Comparison of ENCODE assay signal across 2 cellular contexts in the genomic region with DNA sequence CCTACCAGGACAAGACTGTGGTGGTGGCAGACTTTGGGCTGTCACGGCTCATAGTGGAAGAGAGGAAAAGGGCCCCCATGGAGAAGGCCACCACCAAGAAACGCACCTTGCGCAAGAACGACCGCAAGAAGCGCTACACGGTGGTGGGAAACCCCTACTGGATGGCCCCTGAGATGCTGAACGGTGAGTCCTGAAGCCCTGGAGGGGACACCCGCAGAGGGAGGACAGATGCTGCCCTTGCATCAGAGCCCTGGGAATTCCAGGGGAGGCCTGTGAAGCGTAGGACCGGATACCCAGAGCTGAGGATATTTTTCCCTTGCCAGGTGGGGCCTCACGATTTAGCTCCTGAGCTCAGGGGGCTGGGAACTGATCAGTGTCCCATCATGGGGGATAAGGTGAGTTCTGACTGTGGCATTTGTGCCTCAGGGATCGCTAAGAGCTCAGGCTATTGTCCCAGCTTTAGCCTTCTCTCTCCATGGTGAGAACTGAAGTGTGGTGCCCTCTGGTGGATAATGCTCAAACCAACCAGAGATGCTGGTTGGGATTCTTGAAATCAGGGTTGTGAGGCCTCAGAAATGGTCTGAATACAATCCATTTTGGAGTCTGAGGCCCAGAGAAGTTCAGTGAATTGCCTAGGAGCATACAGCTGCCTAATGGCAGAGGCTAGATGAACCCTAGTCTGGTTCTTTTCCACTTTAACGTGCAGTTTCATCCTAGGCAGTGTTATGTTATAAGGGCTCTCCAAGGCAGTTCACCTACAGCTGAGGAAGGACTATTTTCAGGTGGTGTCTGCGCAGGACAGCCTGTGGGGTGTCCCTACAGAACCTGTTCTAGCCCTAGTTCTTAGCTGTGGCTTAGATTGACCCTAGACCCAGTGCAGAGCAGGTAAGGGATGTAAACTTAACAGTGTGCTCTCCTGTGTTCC.
TF ChIP-seq lines count a peak whose summit lies in the region.

No MANE protein-coding gene starts in this region.

TF ChIP-seq in SK-N-SH treated with all-trans-retinoic acid at 6 μM for 48 hours, 23 proteins besides CTCF, POLR2A, EP300 and RAD21 (continued from another document):
- TF ChIP-seq, protein P1, sequence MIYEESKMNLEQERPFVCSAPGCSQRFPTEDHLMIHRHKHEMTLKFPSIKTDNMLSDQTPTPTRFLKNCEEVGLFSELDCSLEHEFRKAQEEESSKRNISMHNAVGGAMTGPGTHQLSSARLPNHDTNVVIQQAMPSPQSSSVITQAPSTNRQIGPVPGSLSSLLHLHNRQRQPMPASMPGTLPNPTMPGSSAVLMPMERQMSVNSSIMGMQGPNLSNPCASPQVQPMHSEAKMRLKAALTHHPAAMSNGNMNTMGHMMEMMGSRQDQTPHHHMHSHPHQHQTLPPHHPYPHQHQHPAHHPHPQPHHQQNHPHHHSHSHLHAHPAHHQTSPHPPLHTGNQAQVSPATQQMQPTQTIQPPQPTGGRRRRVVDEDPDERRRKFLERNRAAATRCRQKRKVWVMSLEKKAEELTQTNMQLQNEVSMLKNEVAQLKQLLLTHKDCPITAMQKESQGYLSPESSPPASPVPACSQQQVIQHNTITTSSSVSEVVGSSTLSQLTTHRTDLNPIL (CRISPR knock-in tag; IDR thresholded peaks at IDR 0.05; ENCODE audit: low read depth) = no peak
- TF ChIP-seq SNAI2 (CRISPR knock-in tag; IDR thresholded peaks at IDR 0.05) = no peak
- TF ChIP-seq, protein P2, sequence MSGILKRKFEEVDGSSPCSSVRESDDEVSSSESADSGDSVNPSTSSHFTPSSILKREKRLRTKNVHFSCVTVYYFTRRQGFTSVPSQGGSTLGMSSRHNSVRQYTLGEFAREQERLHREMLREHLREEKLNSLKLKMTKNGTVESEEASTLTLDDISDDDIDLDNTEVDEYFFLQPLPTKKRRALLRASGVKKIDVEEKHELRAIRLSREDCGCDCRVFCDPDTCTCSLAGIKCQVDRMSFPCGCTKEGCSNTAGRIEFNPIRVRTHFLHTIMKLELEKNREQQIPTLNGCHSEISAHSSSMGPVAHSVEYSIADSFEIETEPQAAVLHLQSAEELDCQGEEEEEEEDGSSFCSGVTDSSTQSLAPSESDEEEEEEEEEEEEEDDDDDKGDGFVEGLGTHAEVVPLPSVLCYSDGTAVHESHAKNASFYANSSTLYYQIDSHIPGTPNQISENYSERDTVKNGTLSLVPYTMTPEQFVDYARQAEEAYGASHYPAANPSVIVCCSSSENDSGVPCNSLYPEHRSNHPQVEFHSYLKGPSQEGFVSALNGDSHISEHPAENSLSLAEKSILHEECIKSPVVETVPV (CRISPR knock-in tag; IDR thresholded peaks at IDR 0.05) = no peak
- TF ChIP-seq, protein P3, sequence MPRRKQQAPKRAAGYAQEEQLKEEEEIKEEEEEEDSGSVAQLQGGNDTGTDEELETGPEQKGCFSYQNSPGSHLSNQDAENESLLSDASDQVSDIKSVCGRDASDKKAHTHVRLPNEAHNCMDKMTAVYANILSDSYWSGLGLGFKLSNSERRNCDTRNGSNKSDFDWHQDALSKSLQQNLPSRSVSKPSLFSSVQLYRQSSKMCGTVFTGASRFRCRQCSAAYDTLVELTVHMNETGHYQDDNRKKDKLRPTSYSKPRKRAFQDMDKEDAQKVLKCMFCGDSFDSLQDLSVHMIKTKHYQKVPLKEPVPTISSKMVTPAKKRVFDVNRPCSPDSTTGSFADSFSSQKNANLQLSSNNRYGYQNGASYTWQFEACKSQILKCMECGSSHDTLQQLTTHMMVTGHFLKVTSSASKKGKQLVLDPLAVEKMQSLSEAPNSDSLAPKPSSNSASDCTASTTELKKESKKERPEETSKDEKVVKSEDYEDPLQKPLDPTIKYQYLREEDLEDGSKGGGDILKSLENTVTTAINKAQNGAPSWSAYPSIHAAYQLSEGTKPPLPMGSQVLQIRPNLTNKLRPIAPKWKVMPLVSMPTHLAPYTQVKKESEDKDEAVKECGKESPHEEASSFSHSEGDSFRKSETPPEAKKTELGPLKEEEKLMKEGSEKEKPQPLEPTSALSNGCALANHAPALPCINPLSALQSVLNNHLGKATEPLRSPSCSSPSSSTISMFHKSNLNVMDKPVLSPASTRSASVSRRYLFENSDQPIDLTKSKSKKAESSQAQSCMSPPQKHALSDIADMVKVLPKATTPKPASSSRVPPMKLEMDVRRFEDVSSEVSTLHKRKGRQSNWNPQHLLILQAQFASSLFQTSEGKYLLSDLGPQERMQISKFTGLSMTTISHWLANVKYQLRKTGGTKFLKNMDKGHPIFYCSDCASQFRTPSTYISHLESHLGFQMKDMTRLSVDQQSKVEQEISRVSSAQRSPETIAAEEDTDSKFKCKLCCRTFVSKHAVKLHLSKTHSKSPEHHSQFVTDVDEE (CRISPR knock-in tag; IDR thresholded peaks at IDR 0.05) = no peak
- no peak for TF ChIP-seq ZFP3 (CRISPR knock-in tag; IDR thresholded peaks at IDR 0.05)
- TF ChIP-seq PPARA (CRISPR knock-in tag; IDR thresholded peaks at IDR 0.05; ENCODE audit: borderline replicate concordance) = no peak
- no peak for TF ChIP-seq ZNF70 (CRISPR knock-in tag; IDR thresholded peaks at IDR 0.05)
- TF ChIP-seq RARB (CRISPR knock-in tag; IDR thresholded peaks at IDR 0.05) = no peak
- no peak for TF ChIP-seq ZFP30 (CRISPR knock-in tag; IDR thresholded peaks at IDR 0.05)
- TF ChIP-seq ARNTL (CRISPR knock-in tag; IDR thresholded peaks at IDR 0.05; ENCODE audit: borderline replicate concordance, low read depth) = no peak
- TF ChIP-seq CSDC2 (CRISPR knock-in tag; IDR thresholded peaks at IDR 0.05) = no peak
- TF ChIP-seq POU6F1 (CRISPR knock-in tag; IDR thresholded peaks at IDR 0.05; ENCODE audit: borderline replicate concordance, low read depth) = no peak
- TF ChIP-seq ZNF8 (CRISPR knock-in tag; IDR thresholded peaks at IDR 0.05) = no peak
- TF ChIP-seq ZNF565 (CRISPR knock-in tag; conservative IDR thresholded peaks at IDR 0.05; ENCODE audit: low read depth) = no peak
- no peak for TF ChIP-seq ISL1 (CRISPR knock-in tag; IDR thresholded peaks at IDR 0.05)

TF ChIP-seq in GM12878, 131 proteins besides CTCF, POLR2A, EP300 and RAD21 (continued from another document):
- TF ChIP-seq YY1 (IDR thresholded peaks at IDR 0.05; ENCODE audit: low read depth, low read length) (0 out of 2 replicates have a peak, but pooled peaks have one; percentile 23), NFIC (IDR thresholded peaks at IDR 0.05; ENCODE audit: low read depth, low read length) (no peak), BRCA1 (IDR thresholded peaks at IDR 0.05; ENCODE audit: low read depth, low read length) (no peak), IKZF1 (conservative IDR thresholded peaks at IDR 0.05) (no peak), STAT1 (conservative IDR thresholded peaks at IDR 0.05) (no peak)
